Comparison of ENCODE assay signal across 9 cellular contexts in genomic region chr14:77120771-77121743, GRCh38. TPM values are rescaled to one million over a fixed set of nuclear protein-coding genes. Genes with fewer than 3 reads are reported as not detected.
DNase-seq lines count a peak whose midpoint lies in the region; ATAC-seq and TF ChIP-seq lines count a peak whose summit lies in the region.
"Had no signal": no experiment of that assay in that cellular context is flagged by ENCODE, and none has a peak within 500 bp of the region (broad histone marks: within the 10 kb centered on the region; RNA-seq: fewer than 3 reads in every experiment).

No MANE protein-coding gene starts in this region.

- H3K36me3 ChIP-seq in ovary = no peaks in the 10 kb centered on the region

- intact Hi-C loops in ovary (cut with DNase I) = no loop called here

- peak overlapping the region in 1 of 2 donors; percentile 26 for H3K27ac ChIP-seq in ovary

- 44 to 50% (median 50%) methylated on average over 9 of the region's 9 CpGs for WGBS in ovary, 3 donors

- H3K27me3 ChIP-seq in ovary = no peaks in the 10 kb centered on the region

- H3K9me3 ChIP-seq in ovary = no peaks in the 10 kb centered on the region

- TF ChIP-seq CTCF in ovary (IDR thresholded peaks at IDR 0.05) = no peak

- peak; percentile 86 for ATAC-seq in HG03097 (IDR thresholded peaks at IDR 0.05; ENCODE audit: low FRiP score, unreplicated experiment)

- no peak overlapping the region for H3K4me3 ChIP-seq in ovary

- no peaks in the 10 kb centered on the region for H3K4me1 ChIP-seq in ovary (ENCODE audit: insufficient read depth)

- no peak for TF ChIP-seq EP300 in ovary (IDR thresholded peaks at IDR 0.05)

- DNase-seq in stimulated activated naive CD4-positive, alpha-beta T cell treated with Interleukin-2 at 50 U/mL for 16 hours (lab: John Stamatoyannopoulos, UW) = peak; percentile 12
- DNase-seq in stimulated activated naive CD4-positive, alpha-beta T cell (lab: John Stamatoyannopoulos, UW) = no peak
- DNase-seq in NCI-H526 treated with DMSO at 0.1 percent for 48 hours (lab: John Stamatoyannopoulos, UW) = peak; percentile 90
- peak; percentile 85 for DNase-seq in cerebellar cortex (ENCODE audit: low spot score)
- DNase-seq in ovary = peak in 3 of 5 donors; percentile 28 to 64 (median 48)
- DNase-seq in AG08395 (ENCODE audit: low spot score) = no peak
- DNase-seq in EL = no peak

- TF ChIP-seq POLR2A in ovary (IDR thresholded peaks at IDR 0.05) = no peak

RNA-seq across cellular contexts. Expression of gene ZDHHC22, which starts 20.5 kb away (rescaled TPM):
- not detected for total RNA-seq in ovary
- polyA plus RNA-seq in ovary = under 1 TPM in 1 of 2 donors, not detected in 1; 0.02 TPM
- total RNA-seq: Daoy had no signal

RNA-seq across cellular contexts. Expression of gene CIPC, which starts 23.0 kb away (rescaled TPM):
- total RNA-seq in ovary = 10 to 100 TPM; 13.7 to 32.4 (median 22.2) TPM
- polyA plus RNA-seq in ovary = 10 to 100 TPM in 1 of 2 donors, 1 to 10 TPM in 1; 7.0 to 10.4 TPM

Comparison
In these comparisons a context has a peak if more than half of its experiments do, and no peak if none do; other contexts are left out.
1. DNase-seq: peak in stimulated activated naive CD4-positive, alpha-beta T cell treated with Interleukin-2 at 50 U/mL for 16 hours (single experiment), NCI-H526 treated with DMSO at 0.1 percent for 48 hours (single experiment), cerebellar cortex (single experiment) and ovary (3 of 5); none in stimulated activated naive CD4-positive, alpha-beta T cell (0 of 6), AG08395 (single experiment) and EL (single experiment).